Comparison of ENCODE assay signal across 24 cellular contexts in genomic region chr2:143356341-143356740, GRCh38.
"Had no signal": no experiment of that assay in that cellular context is flagged by ENCODE, and none has a peak within 500 bp of the region (broad histone marks: within the 10 kb centered on the region; RNA-seq: fewer than 3 reads in every experiment).

No MANE protein-coding gene starts in this region.

- H3K27me3 Mint-ChIP-seq: activated CD4-positive, alpha-beta memory T cell treated with anti-CD3 and anti-CD28 coated beads for 36 hours; activated CD4-positive, alpha-beta T cell treated with anti-CD3 and anti-CD28 coated beads, Interleukin-2, amount 10 ng/mL, durations not matched to agents 7 days and 5 days; activated naive CD8-positive, alpha-beta T cell; activated T-helper 17 cell treated with anti-CD3 and anti-CD28 coated beads, Interleukin-2, amount 50 U/mL, for 72 hours; T-helper 17 cell had no signal

- H3K4me1 ChIP-seq: colonic mucosa had no signal

- H3K27me3 ChIP-seq: brain microvascular endothelial cell, cardiac muscle cell, colonic mucosa had no signal

- H3K9me3 ChIP-seq: colonic mucosa had no signal

- H3K4me3 Mint-ChIP-seq: activated CD4-positive, alpha-beta memory T cell treated with anti-CD3 and anti-CD28 coated beads for 36 hours; activated CD4-positive, alpha-beta T cell treated with anti-CD3 and anti-CD28 coated beads, Interleukin-2, amount 10 ng/mL, durations not matched to agents 7 days and 5 days; activated naive CD4-positive, alpha-beta T cell treated with anti-CD3 and anti-CD28 coated beads for 36 hours; activated naive CD8-positive, alpha-beta T cell; activated T-helper 17 cell treated with anti-CD3 and anti-CD28 coated beads, Interleukin-2, amount 50 U/mL, for 72 hours; T-helper 17 cell had no signal

- H3K27ac Mint-ChIP-seq: activated CD4-positive, alpha-beta memory T cell treated with anti-CD3 and anti-CD28 coated beads for 36 hours; activated CD4-positive, alpha-beta T cell treated with anti-CD3 and anti-CD28 coated beads, Interleukin-2, amount 10 ng/mL, durations not matched to agents 7 days and 5 days; activated naive CD4-positive, alpha-beta T cell treated with anti-CD3 and anti-CD28 coated beads for 36 hours; activated naive CD8-positive, alpha-beta T cell; activated T-helper 17 cell treated with anti-CD3 and anti-CD28 coated beads, Interleukin-2, amount 50 U/mL, for 72 hours; T-helper 17 cell had no signal

- H3K9me3 Mint-ChIP-seq: activated CD4-positive, alpha-beta memory T cell treated with anti-CD3 and anti-CD28 coated beads for 36 hours; activated CD4-positive, alpha-beta T cell treated with anti-CD3 and anti-CD28 coated beads, Interleukin-2, amount 10 ng/mL, durations not matched to agents 7 days and 5 days; activated naive CD4-positive, alpha-beta T cell treated with anti-CD3 and anti-CD28 coated beads for 36 hours; activated T-helper 17 cell treated with anti-CD3 and anti-CD28 coated beads, Interleukin-2, amount 50 U/mL, for 72 hours had no signal

- DNase-seq: activated CD4-positive, alpha-beta memory T cell treated with anti-CD3 and anti-CD28 coated beads for 36 hours; activated CD4-positive, alpha-beta T cell treated with anti-CD3 and anti-CD28 coated beads, Interleukin-2, amount 10 ng/mL, durations not matched to agents 7 days and 5 days; activated CD4-positive, CD25-positive, alpha-beta regulatory T cell; activated gamma-delta T cell; activated naive CD4-positive, alpha-beta T cell treated with anti-CD3 and anti-CD28 coated beads for 36 hours; activated T-cell treated with anti-CD3 and anti-CD28 coated beads for 4 hours; activated T-cell treated with anti-CD3 and anti-CD28 coated beads, Interleukin-2, amount 50 U/mL, for 48 hours; amygdala; brain microvascular endothelial cell; colonic mucosa; Kasumi-1; KBM-7; MV-4-11; NCI-H187 treated with DMSO at 0.1 percent for 48 hours; NCI-H2081 treated with DMSO at 0.1 percent for 48 hours; NCI-H510A treated with DMSO at 0.1 percent for 48 hours; NK-92 treated with Interleukin-12 subunit alpha and Interleukin-12 subunit beta, amount 100 ng/mL, for 24 hours; PC-3; SHP77; T-helper 17 cell; T-helper 9 cell had no signal

- H3K36me3 ChIP-seq: brain microvascular endothelial cell, cardiac muscle cell, colonic mucosa had no signal

- H3K4me3 ChIP-seq: cardiac muscle cell, colonic mucosa had no signal

- H3K4me1 Mint-ChIP-seq: activated CD4-positive, alpha-beta T cell treated with anti-CD3 and anti-CD28 coated beads, Interleukin-2, amount 10 ng/mL, durations not matched to agents 7 days and 5 days had no signal
